ENCODE assay signal across 25 cellular contexts in the genomic region with DNA sequence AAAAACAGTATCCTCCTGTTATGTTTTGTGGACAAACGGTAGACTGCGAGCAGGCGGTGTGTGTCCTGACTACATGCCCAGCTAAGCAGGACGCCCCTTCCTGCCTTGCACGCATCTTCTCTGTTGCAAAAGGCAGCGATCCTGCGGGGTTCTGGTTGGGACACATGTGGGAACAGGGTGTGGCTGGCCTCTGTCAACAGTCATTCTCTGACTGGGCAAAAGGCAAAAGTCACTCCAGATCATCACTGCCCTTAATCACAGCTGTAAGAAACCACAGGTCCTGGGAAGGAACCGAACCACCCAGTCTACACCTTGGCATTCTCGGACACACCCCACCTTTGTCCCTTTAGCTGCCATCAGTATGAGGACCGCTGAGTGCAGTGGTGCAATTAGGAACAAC. TPM values are rescaled to one million over a fixed set of nuclear protein-coding genes. Genes with fewer than 3 reads are reported as not detected.
DNase-seq lines count a peak whose midpoint lies in the region; ATAC-seq, FAIRE-seq and TF ChIP-seq lines count a peak whose summit lies in the region.
"Had no signal": no experiment of that assay in that cellular context is flagged by ENCODE, and none has a peak within 500 bp of the region (broad histone marks: within the 10 kb centered on the region; RNA-seq: fewer than 3 reads in every experiment).

No MANE protein-coding gene starts in this region.

- no peaks in the 10 kb centered on the region for H3K27me3 ChIP-seq in neutrophil
- H3K27me3 ChIP-seq: BLaER1 treated with 17β-estradiol and CSF1 and Interleukin-3, amounts not matched to agents 10 nM and 100 nM; tibial nerve had no signal

- no peak for TF ChIP-seq POLR2A in GM12892 (IDR thresholded peaks at IDR 0.05; ENCODE audit: low read depth, low read length)

- no peaks in the 10 kb centered on the region for H3K9me3 ChIP-seq in neutrophil
- H3K9me3 ChIP-seq: SJSA1, tibial nerve had no signal

- no peak for FAIRE-seq in GM12892 (lab: Jason Lieb, UNC)
- FAIRE-seq: astrocyte, H54 had no signal

- DNase-seq in HT-29 (ENCODE audit: low spot score) (peak; percentile 40), OCI-M1 (lab: John Stamatoyannopoulos, UW) (peak; percentile 57), medulla oblongata (ENCODE audit: extremely low spot score) (no peak), GM12892 (ENCODE audit: insufficient read length) (no peak), H4 (ENCODE audit: low spot score) (no peak), NCI-H1105 (lab: John Stamatoyannopoulos, UW) (no peak)
- DNase-seq: ACHN; activated CD4-positive, alpha-beta T cell treated with anti-CD3 and anti-CD28 coated beads for 48 hours; activated CD8-positive, alpha-beta memory T cell treated with anti-CD3 and anti-CD28 coated beads, Interleukin-2, amount 10 ng/mL, durations not matched to agents 7 days and 5 days; effector CD8-positive, alpha-beta T cell; foreskin melanocyte; mammary epithelial cell; NCI-H146; NCI-H69; nucleus accumbens; stimulated activated CD4-positive, alpha-beta T cell treated with anti-CD3 and anti-CD28 coated beads, Interleukin-4, amount 100 ng/mL, for 24 hours; T-helper 1 cell had no signal

- no peak for TF ChIP-seq CTCF in neutrophil (IDR thresholded peaks at IDR 0.05)

- H3K36me3 ChIP-seq in neutrophil: no peaks in the 10 kb centered on the region
- H3K36me3 ChIP-seq: SJSA1 had no signal

- ATAC-seq in esophagus mucosa: peak; percentile 79
- ATAC-seq: activated CD8-positive, alpha-beta memory T cell treated with anti-CD3 and anti-CD28 coated beads, Interleukin-2, amount 10 ng/mL, durations not matched to agents 7 days and 5 days; activated naive CD4-positive, alpha-beta T cell treated with anti-CD3 and anti-CD28 coated beads, Interleukin-2, amount 50 U/mL, for 72 hours had no signal

- H3K4me3 ChIP-seq in neutrophil (ENCODE audit: low read depth in 1 of 2, low read length in 1 of 2): no peak overlapping the region
- H3K4me3 ChIP-seq: BLaER1 treated with 17β-estradiol and CSF1 and Interleukin-3, amounts not matched to agents 10 nM and 100 nM; SJSA1; tibial nerve had no signal

- peaks cover 38 to 47% of the 10 kb centered on the region in 2 experiments for H3K4me1 ChIP-seq in neutrophil (ENCODE audit: control insufficient read depth in 1 of 2, insufficient read depth in 1 of 2, low read depth in 1 of 2, low read length in 1 of 2)
- H3K4me1 ChIP-seq: SJSA1, tibial nerve had no signal

- peak overlapping the region; percentile 57 for H3K27ac ChIP-seq in neutrophil
- H3K27ac ChIP-seq: SJSA1, tibial nerve had no signal

RNA-seq across cellular contexts. Expression of gene TMEM87B, which starts 44.3 kb away (rescaled TPM):
- 9.1 and 18.7 TPM in 2 replicates for total RNA-seq in HT-29 (2014; rRNA removed; shearing (Covaris generic))
- total RNA-seq in esophagus mucosa: 18.7 TPM
- polyA plus RNA-seq in GM12892 (2012; ENCODE audit: missing spikeins): 25.9 TPM
- 9.3 and 20.2 TPM in 2 replicates for total RNA-seq in H4 (2014; rRNA removed; shearing (Covaris generic))

Comparison
In these comparisons a context has a peak if more than half of its experiments do, and no peak if none do; other contexts are left out.
1. DNase-seq: peak in HT-29 (single experiment) and OCI-M1 (single experiment); none in medulla oblongata (single experiment), GM12892 (single experiment), H4 (single experiment) and NCI-H1105 (single experiment).